Comparison of ENCODE assay signal across 19 cellular contexts in genomic region chr13:100388923-100389322, GRCh38.
A peak's percentile ranks its signal among the peaks of the same experiment; 100 is the strongest.
DNase-seq lines count a peak whose midpoint lies in the region; ATAC-seq and TF ChIP-seq lines count a peak whose summit lies in the region.
"Had no signal": no experiment of that assay in that cellular context is flagged by ENCODE, and none has a peak within 500 bp of the region (broad histone marks: within the 10 kb centered on the region; RNA-seq: fewer than 3 reads in every experiment).

No MANE protein-coding gene starts in this region.

- TF ChIP-seq CTCF in activated CD8-positive, alpha-beta T cell treated with anti-CD3 and anti-CD28 coated beads for 36 hours (IDR thresholded peaks at IDR 0.05), result no peak
- TF ChIP-seq CTCF in A673 (conservative IDR thresholded peaks at IDR 0.05; ENCODE audit: low read depth, low read length), result no peak

- intact Hi-C loops in activated CD8-positive, alpha-beta T cell treated with anti-CD3 and anti-CD28 coated beads for 36 hours (cut with micrococcal nuclease), result no loop called here
- intact Hi-C loops in A673 (cut with micrococcal nuclease; ENCODE audit: unreplicated experiment), result no loop called here

- H3K9me3 ChIP-seq in A673 (ENCODE audit: low read depth, low read length, poor library complexity, severe bottlenecking), result no peaks in the 10 kb centered on the region

- no peaks in the 10 kb centered on the region for H3K27me3 Mint-ChIP-seq in activated naive CD8-positive, alpha-beta T cell treated with anti-CD3 and anti-CD28 coated beads, Interleukin-2, amount 10 ng/mL, durations not matched to agents 7 days and 5 days
- no peaks in the 10 kb centered on the region for H3K27me3 Mint-ChIP-seq in activated naive CD8-positive, alpha-beta T cell treated with anti-CD3 and anti-CD28 coated beads, Interleukin-2, amount 50 U/mL, for 24 hours
- H3K27me3 Mint-ChIP-seq in activated CD8-positive, alpha-beta T cell treated with anti-CD3 and anti-CD28 coated beads for 36 hours, result no peaks in the 10 kb centered on the region
- no peaks in the 10 kb centered on the region for H3K27me3 Mint-ChIP-seq in activated naive CD4-positive, alpha-beta T cell treated with anti-CD3 and anti-CD28 coated beads, Interleukin-2, amount 10 ng/mL, durations not matched to agents 7 days and 5 days
- H3K27me3 Mint-ChIP-seq: CD8-positive, alpha-beta memory T cell had no signal

- POLR2A ChIA-PET in activated naive CD8-positive, alpha-beta T cell treated with anti-CD3 and anti-CD28 coated beads, Interleukin-2, amount 10 ng/mL, durations not matched to agents 7 days and 5 days (lab: Charles Lee), result no interaction called here
- POLR2A ChIA-PET in activated CD8-positive, alpha-beta T cell treated with anti-CD3 and anti-CD28 coated beads for 36 hours (lab: Charles Lee), result no interaction called here
- POLR2A ChIA-PET in A673 (lab: Charles Lee; ENCODE audit: low non-redundant PET), result no interaction called here

- CTCF ChIA-PET in activated CD8-positive, alpha-beta T cell treated with anti-CD3 and anti-CD28 coated beads for 36 hours (lab: Charles Lee), result interaction anchor here (0.7 kb wide), 1 partner anchor 126 kb away, joined by 3 read pairs; no protein-coding TSS in a partner anchor
- CTCF ChIA-PET in activated naive CD4-positive, alpha-beta T cell treated with anti-CD3 and anti-CD28 coated beads, Interleukin-2, amount 10 ng/mL, durations not matched to agents 7 days and 5 days (lab: Charles Lee), result interaction anchor here (1.0 kb wide), 1 partner anchor 126 kb away, joined by 3 read pairs; no protein-coding TSS in a partner anchor
- CTCF ChIA-PET in A673 (lab: Charles Lee), result no interaction called here

- H3K4me1 ChIP-seq in A673 (ENCODE audit: insufficient read depth, low read length, poor library complexity, severe bottlenecking), result peaks cover 21% of the 10 kb centered on the region

- peaks cover 6% of the 10 kb centered on the region for H3K36me3 ChIP-seq in A673 (ENCODE audit: insufficient read depth, low read length, poor library complexity, severe bottlenecking)

- H3K27ac Mint-ChIP-seq in activated naive CD8-positive, alpha-beta T cell treated with anti-CD3 and anti-CD28 coated beads, Interleukin-2, amount 10 ng/mL, durations not matched to agents 7 days and 5 days, result no peak overlapping the region
- H3K27ac Mint-ChIP-seq in activated naive CD8-positive, alpha-beta T cell treated with anti-CD3 and anti-CD28 coated beads, Interleukin-2, amount 50 U/mL, for 24 hours, result no peak overlapping the region
- H3K27ac Mint-ChIP-seq in activated CD8-positive, alpha-beta T cell treated with anti-CD3 and anti-CD28 coated beads for 36 hours, result no peak overlapping the region
- no peak overlapping the region for H3K27ac Mint-ChIP-seq in activated naive CD4-positive, alpha-beta T cell treated with anti-CD3 and anti-CD28 coated beads, Interleukin-2, amount 10 ng/mL, durations not matched to agents 7 days and 5 days
- H3K27ac Mint-ChIP-seq: CD8-positive, alpha-beta memory T cell; HFFc6 had no signal

- H3K27ac ChIP-seq in A673 (ENCODE audit: low read depth, low read length, poor library complexity, severe bottlenecking), result no peak overlapping the region
- H3K27ac ChIP-seq: PC-9 had no signal

- peak; percentile 86 for ATAC-seq in activated naive CD8-positive, alpha-beta T cell treated with anti-CD3 and anti-CD28 coated beads, Interleukin-2, amount 10 ng/mL, durations not matched to agents 7 days and 5 days (ENCODE audit: low read depth)
- no peak for ATAC-seq in activated naive CD8-positive, alpha-beta T cell treated with anti-CD3 and anti-CD28 coated beads, Interleukin-2, amount 50 U/mL, for 24 hours
- ATAC-seq in activated CD8-positive, alpha-beta T cell treated with anti-CD3 and anti-CD28 coated beads for 36 hours, result peak; percentile 40
- no peak for ATAC-seq in HG03354 (IDR thresholded peaks at IDR 0.05; ENCODE audit: poor library complexity, severe bottlenecking, unreplicated experiment)
- ATAC-seq: K562 had no signal

- H3K4me1 Mint-ChIP-seq in activated naive CD8-positive, alpha-beta T cell treated with anti-CD3 and anti-CD28 coated beads, Interleukin-2, amount 10 ng/mL, durations not matched to agents 7 days and 5 days, result peaks cover 14% of the 10 kb centered on the region
- peaks cover 20% of the 10 kb centered on the region for H3K4me1 Mint-ChIP-seq in activated naive CD8-positive, alpha-beta T cell treated with anti-CD3 and anti-CD28 coated beads, Interleukin-2, amount 50 U/mL, for 24 hours
- H3K4me1 Mint-ChIP-seq in activated CD8-positive, alpha-beta T cell treated with anti-CD3 and anti-CD28 coated beads for 36 hours (ENCODE audit: low read depth), result peaks cover 16% of the 10 kb centered on the region
- H3K4me1 Mint-ChIP-seq in activated naive CD4-positive, alpha-beta T cell treated with anti-CD3 and anti-CD28 coated beads, Interleukin-2, amount 10 ng/mL, durations not matched to agents 7 days and 5 days, result peaks cover 19% of the 10 kb centered on the region

- no peak for DNase-seq in activated naive CD8-positive, alpha-beta T cell treated with anti-CD3 and anti-CD28 coated beads, Interleukin-2, amount 10 ng/mL, durations not matched to agents 7 days and 5 days
- no peak for DNase-seq in activated naive CD8-positive, alpha-beta T cell treated with anti-CD3 and anti-CD28 coated beads, Interleukin-2, amount 50 U/mL, for 24 hours
- DNase-seq in Kasumi-1 (lab: John Stamatoyannopoulos, UW), result peak; percentile 5 to 13
- peak; percentile 27 for DNase-seq in activated CD8-positive, alpha-beta T cell treated with anti-CD3 and anti-CD28 coated beads for 36 hours
- DNase-seq in activated naive CD4-positive, alpha-beta T cell treated with anti-CD3 and anti-CD28 coated beads, Interleukin-2, amount 10 ng/mL, durations not matched to agents 7 days and 5 days, result no peak
- DNase-seq in A673 (ENCODE audit: low spot score), result no peak
- no peak for DNase-seq in superior temporal gyrus (ENCODE audit: extremely low spot score)
- DNase-seq: CD8-positive, alpha-beta memory T cell; HFFc6; MM.1S; NCI-H1105 treated with DMSO at 0.1 percent for 48 hours; NCI-H187; NCI-H2227 treated with DMSO at 0.1 percent for 48 hours; NCI-H510A treated with DMSO at 0.1 percent for 48 hours; NCI-H82; PC-9; T-helper 1 cell had no signal

- no peak overlapping the region for H3K4me3 Mint-ChIP-seq in activated naive CD8-positive, alpha-beta T cell treated with anti-CD3 and anti-CD28 coated beads, Interleukin-2, amount 10 ng/mL, durations not matched to agents 7 days and 5 days
- no peak overlapping the region for H3K4me3 Mint-ChIP-seq in activated naive CD8-positive, alpha-beta T cell treated with anti-CD3 and anti-CD28 coated beads, Interleukin-2, amount 50 U/mL, for 24 hours
- no peak overlapping the region for H3K4me3 Mint-ChIP-seq in activated CD8-positive, alpha-beta T cell treated with anti-CD3 and anti-CD28 coated beads for 36 hours
- H3K4me3 Mint-ChIP-seq in activated naive CD4-positive, alpha-beta T cell treated with anti-CD3 and anti-CD28 coated beads, Interleukin-2, amount 10 ng/mL, durations not matched to agents 7 days and 5 days, result no peak overlapping the region
- H3K4me3 Mint-ChIP-seq: CD8-positive, alpha-beta memory T cell; HFFc6 had no signal

- H3K27me3 ChIP-seq in A673 (replicated peaks; ENCODE audit: insufficient read depth, low read depth, low read length, poor library complexity), result no peaks in the 10 kb centered on the region

- peaks cover 5% of the 10 kb centered on the region for H3K36me3 Mint-ChIP-seq in activated naive CD8-positive, alpha-beta T cell treated with anti-CD3 and anti-CD28 coated beads, Interleukin-2, amount 10 ng/mL, durations not matched to agents 7 days and 5 days
- H3K36me3 Mint-ChIP-seq in activated naive CD8-positive, alpha-beta T cell treated with anti-CD3 and anti-CD28 coated beads, Interleukin-2, amount 50 U/mL, for 24 hours (ENCODE audit: low read depth), result peaks cover 5% of the 10 kb centered on the region
- H3K36me3 Mint-ChIP-seq in activated CD8-positive, alpha-beta T cell treated with anti-CD3 and anti-CD28 coated beads for 36 hours (ENCODE audit: low read depth), result peaks cover 8% of the 10 kb centered on the region
- H3K36me3 Mint-ChIP-seq in activated naive CD4-positive, alpha-beta T cell treated with anti-CD3 and anti-CD28 coated beads, Interleukin-2, amount 10 ng/mL, durations not matched to agents 7 days and 5 days, result peaks cover 5% of the 10 kb centered on the region

- BruUV-seq in A673 (replicated peaks; lab: Mats Ljungman, UMichigan), result no TSS peak

- H3K9me3 Mint-ChIP-seq in activated naive CD8-positive, alpha-beta T cell treated with anti-CD3 and anti-CD28 coated beads, Interleukin-2, amount 10 ng/mL, durations not matched to agents 7 days and 5 days, result no peaks in the 10 kb centered on the region
- H3K9me3 Mint-ChIP-seq in activated naive CD8-positive, alpha-beta T cell treated with anti-CD3 and anti-CD28 coated beads, Interleukin-2, amount 50 U/mL, for 24 hours, result no peaks in the 10 kb centered on the region
- H3K9me3 Mint-ChIP-seq in activated CD8-positive, alpha-beta T cell treated with anti-CD3 and anti-CD28 coated beads for 36 hours, result no peaks in the 10 kb centered on the region
- no peaks in the 10 kb centered on the region for H3K9me3 Mint-ChIP-seq in activated naive CD4-positive, alpha-beta T cell treated with anti-CD3 and anti-CD28 coated beads, Interleukin-2, amount 10 ng/mL, durations not matched to agents 7 days and 5 days
- H3K9me3 Mint-ChIP-seq: CD8-positive, alpha-beta memory T cell; HFFc6 had no signal

- no peak overlapping the region for H3K4me3 ChIP-seq in A673 (ENCODE audit: low read depth, low read length, poor library complexity, severe bottlenecking)
- H3K4me3 ChIP-seq: K562, PC-9 had no signal

Comparison
In these comparisons a context has a peak if more than half of its experiments do, and no peak if none do; other contexts are left out.
1. ATAC-seq: peak in activated naive CD8-positive, alpha-beta T cell treated with anti-CD3 and anti-CD28 coated beads, Interleukin-2, amount 10 ng/mL, durations not matched to agents 7 days and 5 days (single experiment) and activated CD8-positive, alpha-beta T cell treated with anti-CD3 and anti-CD28 coated beads for 36 hours (single experiment); none in activated naive CD8-positive, alpha-beta T cell treated with anti-CD3 and anti-CD28 coated beads, Interleukin-2, amount 50 U/mL, for 24 hours (single experiment) and HG03354 (single experiment).
2. DNase-seq: peak in Kasumi-1 (2 of 2) and activated CD8-positive, alpha-beta T cell treated with anti-CD3 and anti-CD28 coated beads for 36 hours (single experiment); none in activated naive CD8-positive, alpha-beta T cell treated with anti-CD3 and anti-CD28 coated beads, Interleukin-2, amount 10 ng/mL, durations not matched to agents 7 days and 5 days (single experiment), activated naive CD8-positive, alpha-beta T cell treated with anti-CD3 and anti-CD28 coated beads, Interleukin-2, amount 50 U/mL, for 24 hours (single experiment), activated naive CD4-positive, alpha-beta T cell treated with anti-CD3 and anti-CD28 coated beads, Interleukin-2, amount 10 ng/mL, durations not matched to agents 7 days and 5 days (single experiment), A673 (single experiment) and superior temporal gyrus (single experiment).